ENCODE assay signal across 21 cellular contexts in the genomic region with DNA sequence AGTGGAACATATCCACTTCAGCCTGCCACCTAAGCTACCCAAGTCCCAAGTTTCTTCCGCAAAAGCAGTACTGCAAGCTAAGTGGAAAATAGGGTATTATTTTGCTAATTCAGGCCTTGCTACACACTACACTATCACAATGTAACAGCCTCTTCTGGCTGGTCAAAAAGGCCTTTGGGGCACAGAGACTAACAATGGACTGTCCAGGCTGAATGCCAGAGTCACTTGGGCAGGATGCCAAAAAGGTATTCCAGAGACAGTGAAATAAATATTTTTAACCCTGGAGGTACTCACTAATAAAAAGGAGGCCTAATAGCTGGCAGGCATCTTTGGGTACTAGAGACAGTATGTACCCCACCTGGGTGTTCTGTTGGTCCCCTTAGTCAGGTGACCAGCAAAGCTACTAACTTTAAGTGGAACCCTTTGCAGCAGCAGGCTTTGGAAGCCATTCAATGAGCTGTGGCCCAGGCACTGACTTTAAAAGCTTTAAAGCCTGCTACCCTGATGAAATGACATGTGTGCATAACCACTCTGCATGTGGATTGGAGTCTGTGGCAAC.
A peak's percentile ranks its signal among the peaks of the same experiment; 100 is the strongest.
DNase-seq lines count a peak whose midpoint lies in the region; ATAC-seq and TF ChIP-seq lines count a peak whose summit lies in the region.
"Had no signal": no experiment of that assay in that cellular context is flagged by ENCODE, and none has a peak within 500 bp of the region (broad histone marks: within the 10 kb centered on the region; RNA-seq: fewer than 3 reads in every experiment).

No MANE protein-coding gene starts in this region.

- no CpG with 5 or more reads among the region's 1 CpG for WGBS in trophoblast cell (ENCODE audit: extremely low coverage, insufficient coverage, insufficient read length)

- no peak overlapping the region for H3K18ac ChIP-seq in trophoblast cell (ENCODE audit: low read length)

- no peak overlapping the region for H3K4me2 ChIP-seq in trophoblast cell (ENCODE audit: low read length)
- H3K4me2 ChIP-seq: GM23338, PC-9 had no signal

- no peak for ATAC-seq in HG03108 (IDR thresholded peaks at IDR 0.05; ENCODE audit: unreplicated experiment)
- ATAC-seq in SK-N-SH treated with all-trans-retinoic acid at 6 μM for 48 hours = no peak
- ATAC-seq: activated CD8-positive, alpha-beta memory T cell treated with anti-CD3 and anti-CD28 coated beads, Interleukin-2, amount 10 ng/mL, durations not matched to agents 7 days and 5 days; GM23338; natural killer cell treated with Interleukin-12 subunit alpha and Interleukin-12 subunit beta and Interleukin-15 and Interleukin-18, amount 100 ng/mL, for 72 hours; T-helper 17 cell had no signal

- no peaks in the 10 kb centered on the region for H3K36me3 ChIP-seq in trophoblast cell (ENCODE audit: control insufficient read depth in 1 of 2, insufficient read depth in 2 of 2, low read length in 2 of 2)
- H3K36me3 ChIP-seq: ovary, sigmoid colon had no signal

- H3K4ac ChIP-seq in trophoblast cell (ENCODE audit: low read depth, low read length) = no peak overlapping the region

- no peak overlapping the region for H2AFZ ChIP-seq in trophoblast cell (ENCODE audit: insufficient read depth, low read length, poor library complexity)
- H2AFZ ChIP-seq: GM23338, PC-9 had no signal

- H2BK12ac ChIP-seq in trophoblast cell (ENCODE audit: low read length) = no peak overlapping the region

- no peak overlapping the region for H4K12ac ChIP-seq in trophoblast cell (ENCODE audit: low read depth, low read length)

- no peak overlapping the region for H3K9ac ChIP-seq in trophoblast cell (ENCODE audit: low read length)

- no peak overlapping the region for H2BK120ac ChIP-seq in trophoblast cell (ENCODE audit: insufficient read depth, low read length, poor library complexity)

- no peak overlapping the region for H3K23ac ChIP-seq in trophoblast cell (ENCODE audit: low read length)

- H3K79me1 ChIP-seq in trophoblast cell (ENCODE audit: low read length) = no peaks in the 10 kb centered on the region

- no peak overlapping the region for H3K14ac ChIP-seq in trophoblast cell (ENCODE audit: low read length)

- no peak for TF ChIP-seq CTCF in fibroblast of the aortic adventitia (IDR thresholded peaks at IDR 0.05; ENCODE audit: insufficient read depth, low read length)

- H3K27me3 ChIP-seq in trophoblast cell (ENCODE audit: insufficient read depth, low read length) = no peaks in the 10 kb centered on the region
- H3K27me3 ChIP-seq: ovary, sigmoid colon had no signal

- no peaks in the 10 kb centered on the region for H3K79me2 ChIP-seq in trophoblast cell (ENCODE audit: control insufficient read depth, insufficient read depth, low read length, poor library complexity)

- peaks cover 3% of the 10 kb centered on the region for H3K9me3 ChIP-seq in trophoblast cell (ENCODE audit: insufficient read depth, low read depth, low read length)
- H3K9me3 ChIP-seq: ovary, sigmoid colon had no signal

- H2AK5ac ChIP-seq in trophoblast cell (ENCODE audit: low read length) = no peak overlapping the region

- no peaks in the 10 kb centered on the region for H3K4me1 ChIP-seq in trophoblast cell (ENCODE audit: control insufficient read depth in 1 of 2, insufficient read depth in 2 of 2, low read length in 2 of 2)

- peak overlapping the region; percentile 15 for H4K91ac ChIP-seq in trophoblast cell (ENCODE audit: low read depth, low read length)

- no peak overlapping the region for H3K27ac ChIP-seq in trophoblast cell (ENCODE audit: low read depth, low read length)
- H3K27ac ChIP-seq: ovary, PC-9, sigmoid colon had no signal

- peak; percentile 13 for DNase-seq in NCI-H345 (lab: John Stamatoyannopoulos, UW)
- DNase-seq in NCI-H345 treated with DMSO at 0.1 percent for 48 hours (lab: John Stamatoyannopoulos, UW; ENCODE audit: unreplicated experiment) = no peak
- DNase-seq in RPMI7951 (ENCODE audit: low read depth) = peak; percentile 28
- DNase-seq in fibroblast of the aortic adventitia (ENCODE audit: low read depth) = peak; percentile 7
- DNase-seq in trophoblast cell = no peak
- no peak for DNase-seq in activated gamma-delta T cell (lab: John Stamatoyannopoulos, UW)
- DNase-seq: activated CD4-positive, alpha-beta T cell treated with anti-CD3 and anti-CD28 coated beads, Interleukin-2, amount 10 ng/mL, durations not matched to agents 24 days and 14 days; activated CD8-positive, alpha-beta memory T cell treated with anti-CD3 and anti-CD28 coated beads, Interleukin-2, amount 10 ng/mL, durations not matched to agents 7 days and 5 days; activated naive CD8-positive, alpha-beta T cell treated with anti-CD3 and anti-CD28 coated beads for 36 hours; DND-41; kidney glomerular epithelial cell; NCI-H187 treated with DMSO at 0.1 percent for 48 hours; NCI-H2227 treated with DMSO at 0.1 percent for 48 hours; ovary; sigmoid colon; T-helper 17 cell had no signal

- H3K4me3 ChIP-seq in fibroblast of the aortic adventitia (ENCODE audit: low read depth, low read length) (no peak overlapping the region), trophoblast cell (ENCODE audit: low read depth, low read length) (no peak overlapping the region)
- H3K4me3 ChIP-seq: GM23338, ovary, PC-9, sigmoid colon had no signal

- no peak overlapping the region for H2BK5ac ChIP-seq in trophoblast cell (ENCODE audit: low read depth, low read length, poor library complexity)

- H4K8ac ChIP-seq in trophoblast cell (ENCODE audit: low read depth, low read length) = no peak overlapping the region

TF ChIP-seq in SK-N-SH treated with all-trans-retinoic acid at 6 μM for 48 hours, 23 proteins besides CTCF, POLR2A, EP300 and RAD21:
- TF ChIP-seq ISL1 (CRISPR knock-in tag; IDR thresholded peaks at IDR 0.05) (no peak), OSR1 (CRISPR knock-in tag; IDR thresholded peaks at IDR 0.05) (no peak), TCF4 (CRISPR knock-in tag; IDR thresholded peaks at IDR 0.05; ENCODE audit: borderline replicate concordance) (no peak), ZFP3 (CRISPR knock-in tag; IDR thresholded peaks at IDR 0.05) (no peak), BACH2 (CRISPR knock-in tag; IDR thresholded peaks at IDR 0.05; ENCODE audit: borderline replicate concordance) (no peak)
TF ChIP-seq in SK-N-SH treated with all-trans-retinoic acid at 6 μM for 48 hours: peak in this region for 0.

Comparison
In these comparisons a context has a peak if more than half of its experiments do, and no peak if none do; other contexts are left out.
1. DNase-seq: peak in NCI-H345 (single experiment), RPMI7951 (single experiment) and fibroblast of the aortic adventitia (single experiment); none in NCI-H345 treated with DMSO at 0.1 percent for 48 hours (single experiment), trophoblast cell (0 of 2) and activated gamma-delta T cell (single experiment).